Comparison of ENCODE assay signal across 22 cellular contexts in the genomic region with DNA sequence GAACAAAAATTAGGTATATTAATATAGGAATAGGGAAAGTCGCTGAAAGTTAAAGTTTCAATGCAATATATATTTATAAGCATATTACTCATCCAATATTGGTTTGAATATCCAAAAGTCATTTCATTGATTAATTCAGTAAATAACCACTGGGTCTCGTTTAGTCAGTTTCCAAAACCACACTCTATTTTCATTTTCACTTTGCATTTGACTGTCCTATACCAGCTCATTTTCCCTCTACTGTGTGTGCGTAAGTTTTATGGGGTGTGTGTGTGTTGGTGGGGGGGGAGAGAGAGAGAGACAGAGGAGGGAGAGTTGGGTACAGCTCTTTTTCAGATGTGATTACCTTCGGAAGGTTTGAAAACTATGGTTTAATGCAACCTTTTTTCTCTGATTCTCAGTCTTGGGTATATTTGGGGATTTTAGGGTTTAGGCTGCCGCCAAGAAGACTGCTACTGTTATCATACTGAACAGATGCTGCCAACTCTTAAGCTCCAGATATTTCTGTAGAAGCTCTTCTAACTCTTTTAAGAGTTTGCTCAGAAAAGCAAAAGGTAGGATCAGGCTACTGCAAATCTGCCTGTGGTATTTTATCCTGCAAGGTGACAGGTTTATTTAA.
A peak's percentile ranks its signal among the peaks of the same experiment; 100 is the strongest.
DNase-seq lines count a peak whose midpoint lies in the region; ATAC-seq and TF ChIP-seq lines count a peak whose summit lies in the region.
"Had no signal": no experiment of that assay in that cellular context is flagged by ENCODE, and none has a peak within 500 bp of the region (broad histone marks: within the 10 kb centered on the region; RNA-seq: fewer than 3 reads in every experiment).

No MANE protein-coding gene starts in this region.

- no peak overlapping the region for H3K4me3 ChIP-seq in skeletal muscle satellite cell (ENCODE audit: low read length)

- peak; percentile 7 for DNase-seq in RPMI8226
- peak in 1 of 2 donors; percentile 25 for DNase-seq in foreskin keratinocyte
- DNase-seq in NCI-H1105 treated with DMSO at 0.1 percent for 48 hours (lab: John Stamatoyannopoulos, UW): no peak
- DNase-seq in NCI-H526 treated with DMSO at 0.1 percent for 48 hours (lab: John Stamatoyannopoulos, UW): no peak
- DNase-seq: activated CD4-positive, alpha-beta T cell treated with anti-CD3 and anti-CD28 coated beads, Interleukin-2, amount 10 ng/mL, durations not matched to agents 24 days and 14 days; activated naive CD4-positive, alpha-beta T cell treated with anti-CD3 and anti-CD28 coated beads, Interleukin-2, amount 50 U/mL, for 16 hours; activated T-cell treated with anti-CD3 and anti-CD28 coated beads, Interleukin-2, amount 50 U/mL, for 72 hours; anterior cingulate cortex; caudate nucleus; dermis blood vessel endothelial cell; DMS79 treated with DMSO at 0.1 percent for 48 hours; GOT3; hypothalamus; NCI-H1417; NCI-H510A; Right ventricle myocardium superior; spleen; stimulated activated CD4-positive, alpha-beta T cell treated with anti-CD3 and anti-CD28 coated beads, Interleukin-4, amount 100 ng/mL, for 1 hour; stimulated activated naive CD4-positive, alpha-beta T cell treated with Interleukin-2 at 50 U/mL for 16 hours had no signal

- peak overlapping the region; percentile 15 for H3K4me2 ChIP-seq in skeletal muscle satellite cell (ENCODE audit: low read length)

- no peaks in the 10 kb centered on the region for H3K9me3 ChIP-seq in skeletal muscle satellite cell (replicated peaks; ENCODE audit: low read length)

- no peak for TF ChIP-seq CTCF in foreskin keratinocyte (conservative IDR thresholded peaks at IDR 0.05)

- peak overlapping the region; percentile 12 for H3K27ac ChIP-seq in foreskin keratinocyte
- H3K27ac ChIP-seq: spleen had no signal

- no peak overlapping the region for H3K9ac ChIP-seq in skeletal muscle satellite cell (ENCODE audit: low read depth, low read length)

- ATAC-seq in HG03432 (IDR thresholded peaks at IDR 0.05; ENCODE audit: unreplicated experiment) (peak; percentile 79), foreskin keratinocyte (peak; percentile 77), HG03354 (IDR thresholded peaks at IDR 0.05; ENCODE audit: poor library complexity, severe bottlenecking, unreplicated experiment) (no peak)
- ATAC-seq: activated T-cell treated with anti-CD3 and anti-CD28 coated beads, Interleukin-2, amount 50 U/mL, for 72 hours had no signal

- H3K36me3 ChIP-seq in skeletal muscle satellite cell (ENCODE audit: insufficient read depth, low read length): no peaks in the 10 kb centered on the region
- H3K36me3 ChIP-seq: spleen had no signal

- no peaks in the 10 kb centered on the region for H3K27me3 ChIP-seq in foreskin keratinocyte
- H3K27me3 ChIP-seq in skeletal muscle satellite cell (ENCODE audit: control insufficient read depth, insufficient read depth, low read length): no peaks in the 10 kb centered on the region
- H3K27me3 ChIP-seq: spleen had no signal

- peaks cover 31% of the 10 kb centered on the region for H3K4me1 ChIP-seq in foreskin keratinocyte
- peaks cover 11% of the 10 kb centered on the region for H3K4me1 ChIP-seq in skeletal muscle satellite cell (ENCODE audit: control insufficient read depth, insufficient read depth, low read length)
- H3K4me1 ChIP-seq: spleen had no signal
